15 cellular contexts compared by ENCODE assay signal in the genomic region with DNA sequence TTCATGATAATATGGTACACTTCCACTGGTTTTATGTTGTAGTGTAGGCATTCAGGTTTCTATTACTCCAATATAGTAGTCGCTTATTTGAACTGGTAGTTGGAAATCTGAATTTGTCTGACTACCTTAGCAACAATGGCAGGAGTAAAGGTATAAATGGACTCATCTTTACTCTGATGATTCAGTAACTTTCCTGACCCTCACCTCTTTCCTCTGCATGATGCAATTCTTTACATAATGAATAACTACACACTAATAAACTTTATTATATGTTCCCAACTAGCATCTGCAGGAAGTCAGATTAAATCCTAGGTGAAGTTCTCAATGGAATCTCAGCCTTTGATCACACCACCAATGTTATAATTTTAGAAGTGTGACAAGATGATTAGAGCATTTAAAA.
"Had no signal": no experiment of that assay in that cellular context is flagged by ENCODE, and none has a peak within 500 bp of the region (broad histone marks: within the 10 kb centered on the region; RNA-seq: fewer than 3 reads in every experiment).

No MANE protein-coding gene starts in this region.

- H3K27me3 ChIP-seq: testis had no signal

- H3K9me3 ChIP-seq: prostate gland, testis had no signal

- ATAC-seq: activated CD8-positive, alpha-beta memory T cell treated with anti-CD3 and anti-CD28 coated beads, Interleukin-2, amount 10 ng/mL, durations not matched to agents 7 days and 5 days; effector memory CD8-positive, alpha-beta T cell; left ventricle myocardium superior; naive thymus-derived CD8-positive, alpha-beta T cell; right cardiac atrium had no signal

- H3K4me1 ChIP-seq: prostate gland, testis had no signal

- DNase-seq: activated CD4-positive, alpha-beta memory T cell treated with anti-CD3 and anti-CD28 coated beads, Interleukin-2, amount 10 ng/mL, durations not matched to agents 7 days and 5 days; activated CD4-positive, alpha-beta T cell treated with anti-CD3 and anti-CD28 coated beads for 48 hours; activated CD4-positive, CD25-positive, alpha-beta regulatory T cell; activated CD8-positive, alpha-beta memory T cell treated with anti-CD3 and anti-CD28 coated beads, Interleukin-2, amount 10 ng/mL, durations not matched to agents 7 days and 5 days; dermis blood vessel endothelial cell; effector memory CD8-positive, alpha-beta T cell; head of caudate nucleus; kidney; left ventricle myocardium superior; mesenchymal stem cell; naive thymus-derived CD8-positive, alpha-beta T cell; right cardiac atrium; T1000; testis had no signal

- H3K36me3 ChIP-seq: prostate gland had no signal

- H3K27ac ChIP-seq: prostate gland, testis had no signal

- FAIRE-seq: kidney had no signal

- H3K4me3 ChIP-seq: prostate gland, testis had no signal
